In the genomic region with DNA sequence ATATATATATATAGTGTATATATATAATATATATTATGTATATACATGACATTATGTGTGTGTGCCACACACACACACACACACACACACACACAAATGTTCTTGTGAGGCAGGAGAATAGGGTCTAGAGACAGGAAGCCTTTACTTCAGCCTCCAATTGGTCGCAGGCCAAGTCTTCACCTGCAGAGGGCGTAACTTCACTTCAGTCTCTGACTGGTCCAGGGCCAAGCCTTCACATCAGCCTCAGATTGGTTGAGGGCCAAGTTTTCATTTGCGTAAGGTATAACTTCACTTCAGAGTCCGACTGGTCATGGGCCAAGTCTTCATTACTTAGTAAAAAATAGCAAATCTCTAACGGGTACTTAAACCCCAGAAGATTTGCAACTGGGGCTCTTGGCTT, we compare ENCODE assay signal across 8 cellular contexts. TPM values are rescaled to one million over a fixed set of nuclear protein-coding genes. Genes with fewer than 3 reads are reported as not detected.
DNase-seq lines count a peak whose midpoint lies in the region; ATAC-seq lines count a peak whose summit lies in the region.

No MANE protein-coding gene starts in this region.

- ATAC-seq in HG02763 (IDR thresholded peaks at IDR 0.05; ENCODE audit: unreplicated experiment) = no peak
- ATAC-seq in HG02973 (IDR thresholded peaks at IDR 0.05; ENCODE audit: unreplicated experiment) = no peak

- DNase-seq in H4 (ENCODE audit: low spot score) (peak; percentile 9), RPMI8226 (peak; percentile 60), NCI-H345 (lab: John Stamatoyannopoulos, UW) (no peak)
- DNase-seq in central memory CD4-positive, alpha-beta T cell = peak; percentile 3
- peak; percentile 37 to 52 for DNase-seq in stimulated activated CD4-positive, alpha-beta T cell treated with anti-CD3 and anti-CD28 coated beads, Interleukin-2, amount 100 ng/mL, for 24 hours
- no peak for DNase-seq in NK-92 treated with Interleukin-12 subunit alpha and Interleukin-12 subunit beta, amount 100 ng/mL, for 24 hours (lab: John Stamatoyannopoulos, UW)

RNA-seq across cellular contexts. Expression of gene SS18, which starts 13.2 kb away (rescaled TPM):
- 80.7 and 92.0 TPM in 2 replicates for total RNA-seq in H4 (2014; rRNA removed; shearing (Covaris generic))

RNA-seq across cellular contexts. Expression of gene PSMA8, which starts 30.1 kb away (rescaled TPM):
- total RNA-seq in H4 (2014; rRNA removed; shearing (Covaris generic)) = not detected in 2 replicates

Comparison
In these comparisons a context has a peak if more than half of its experiments do, and no peak if none do; other contexts are left out.
1. DNase-seq: peak in H4 (single experiment), RPMI8226 (single experiment), central memory CD4-positive, alpha-beta T cell (single experiment) and stimulated activated CD4-positive, alpha-beta T cell treated with anti-CD3 and anti-CD28 coated beads, Interleukin-2, amount 100 ng/mL, for 24 hours (2 of 2); none in NCI-H345 (single experiment) and NK-92 treated with Interleukin-12 subunit alpha and Interleukin-12 subunit beta, amount 100 ng/mL, for 24 hours (single experiment).